8 cellular contexts compared by ENCODE assay signal in the genomic region with DNA sequence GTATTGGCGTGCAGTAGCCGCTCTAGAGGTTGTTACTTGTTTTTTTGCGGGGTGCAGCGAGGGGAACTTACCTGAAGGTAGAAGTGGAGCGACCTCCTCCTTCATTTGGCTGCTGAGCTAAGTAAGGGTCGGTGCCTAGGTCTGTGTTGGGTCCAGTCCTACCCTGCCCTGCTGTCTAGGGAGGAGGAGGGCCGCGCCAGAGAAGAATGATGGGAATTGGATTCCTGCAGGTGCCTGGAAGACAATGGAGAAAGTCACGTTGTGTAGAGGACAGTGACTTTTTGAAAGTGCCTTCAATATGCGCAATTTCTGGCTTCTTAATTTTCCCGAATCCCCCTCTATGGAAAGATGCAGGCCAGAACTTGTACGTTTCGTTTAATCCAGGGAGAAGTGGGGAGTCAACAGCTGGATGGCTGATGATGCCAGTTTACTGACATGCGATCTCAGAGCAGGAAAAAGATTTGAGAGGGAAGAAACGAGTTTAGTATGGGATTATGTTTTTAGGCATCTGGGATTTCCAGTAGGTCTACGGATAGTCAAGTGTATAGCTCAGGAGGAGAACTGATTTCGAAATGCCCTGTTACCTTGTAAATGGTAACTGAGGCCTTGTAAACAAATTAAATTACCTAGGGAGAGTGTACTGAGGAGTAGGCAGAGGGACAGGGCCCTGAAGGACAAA. TPM values are rescaled to one million over a fixed set of nuclear protein-coding genes. Genes with fewer than 3 reads are reported as not detected.
DNase-seq lines count a peak whose midpoint lies in the region; ATAC-seq and TF ChIP-seq lines count a peak whose summit lies in the region.

No MANE protein-coding gene starts in this region.

- H3K9ac ChIP-seq in ES-I3 (ENCODE audit: low read depth, low read length): peak overlapping the region; percentile 95

- peaks cover 6% of the 10 kb centered on the region; the same call in 1 of the 2 replicates for H3K4me1 ChIP-seq in ES-I3 (ENCODE audit: insufficient read depth, low read length)

- in situ Hi-C loops in KBM-7 (cut with MboI; ENCODE audit: low pct_unique_long_range_greater_than_20kb, low sequenced_read_pairs): no loop called here

- H3K36me3 ChIP-seq in ES-I3 (ENCODE audit: insufficient read depth, low read length): no peaks in the 10 kb centered on the region

- H3K9me3 Mint-ChIP-seq in activated B cell treated with CpG ODN at 0.5 μM for 24 hours: no peaks in the 10 kb centered on the region

- H3K27me3 Mint-ChIP-seq in activated B cell treated with CpG ODN at 0.5 μM for 24 hours: no peaks in the 10 kb centered on the region

- CTCF ChIA-PET in activated B cell treated with CpG ODN at 0.5 μM for 24 hours (lab: Charles Lee): interaction anchor here (1.5 kb wide), 1 partner anchor 62 kb away, joined by 8 read pairs; no protein-coding TSS in a partner anchor

- H3K4me3 Mint-ChIP-seq in activated B cell treated with CpG ODN at 0.5 μM for 24 hours: peak overlapping the region; percentile 99

- POLR2A ChIA-PET in activated B cell treated with CpG ODN at 0.5 μM for 24 hours (lab: Charles Lee): interaction anchor here (0.6 to 2.1 kb wide), 3 partner anchors 62 to 290 kb away, joined by 3 to 12 read pairs (median 3); no protein-coding TSS in a partner anchor

- H3K27ac Mint-ChIP-seq in activated B cell treated with CpG ODN at 0.5 μM for 24 hours: peak overlapping the region; percentile 95

- H3K36me3 Mint-ChIP-seq in activated B cell treated with CpG ODN at 0.5 μM for 24 hours (ENCODE audit: low read depth): peaks cover 14% of the 10 kb centered on the region

- H3K4me1 Mint-ChIP-seq in activated B cell treated with CpG ODN at 0.5 μM for 24 hours: peaks cover 36% of the 10 kb centered on the region

- H3K9me3 ChIP-seq in ES-I3 (ENCODE audit: control insufficient read depth, insufficient read depth, low read length): no peaks in the 10 kb centered on the region

- intact Hi-C loops in activated B cell treated with CpG ODN at 0.5 μM for 24 hours (cut with micrococcal nuclease): loop anchor here (5.0 kb wide), 2 partner anchors 186 to 299 kb away; a partner anchor contains a TSS

- peak; percentile 14 for ATAC-seq in HG03025 (IDR thresholded peaks at IDR 0.05; ENCODE audit: low FRiP score, unreplicated experiment)
- ATAC-seq in activated B cell treated with CpG ODN at 0.5 μM for 24 hours (ENCODE audit: low read depth): no peak
- no peak for ATAC-seq in GM19351 (IDR thresholded peaks at IDR 0.05; ENCODE audit: unreplicated experiment)

- DNase-seq in activated B cell treated with CpG ODN at 0.5 μM for 24 hours (no peak), globus pallidus (ENCODE audit: low spot score) (peak; percentile 40), putamen (ENCODE audit: low spot score) (peak; percentile 31), HPDE6-E6E7 (ENCODE audit: extremely low spot score) (no peak), KBM-7 (no peak)

- TF ChIP-seq CTCF in activated B cell treated with CpG ODN at 0.5 μM for 24 hours (IDR thresholded peaks at IDR 0.05): no peak

RNA-seq across cellular contexts. Expression of a gene that starts 0.7 kb away (rescaled TPM):
- 26.5 and 29.1 TPM in 2 replicates for total RNA-seq in activated B cell treated with CpG ODN at 0.5 μM for 24 hours

Comparison
In these comparisons a context has a peak if more than half of its experiments do, and no peak if none do; other contexts are left out.
1. DNase-seq: peak in globus pallidus (single experiment) and putamen (single experiment); none in activated B cell treated with CpG ODN at 0.5 μM for 24 hours (single experiment), HPDE6-E6E7 (single experiment) and KBM-7 (single experiment).